In genomic region chr16:70395345-70395901, GRCh38 we compare ENCODE assay signal across 1 cellular context.
A peak's percentile ranks its signal among the peaks of the same experiment; 100 is the strongest.
TF ChIP-seq lines count a peak whose summit lies in the region.

No MANE protein-coding gene starts in this region.

TF ChIP-seq in GM12878, 131 proteins besides CTCF, POLR2A, EP300 and RAD21 (continued from another document and continues in another):
- TF ChIP-seq BCL3 (IDR thresholded peaks at IDR 0.05; ENCODE audit: borderline replicate concordance, insufficient read depth, low read depth, low read length, poor library complexity, severe bottlenecking) (no peak), USF2 (IDR thresholded peaks at IDR 0.05; ENCODE audit: borderline replicate concordance, low read depth, low read length) (no peak), RFX5 (IDR thresholded peaks at IDR 0.05; ENCODE audit: low read depth, low read length) (no peak), TARDBP (IDR thresholded peaks at IDR 0.05; ENCODE audit: borderline replicate concordance) (no peak), SP1 (IDR thresholded peaks at IDR 0.05; ENCODE audit: low read depth, low read length) (no peak), IRF5 (IDR thresholded peaks at IDR 0.05; ENCODE audit: borderline replicate concordance) (no peak), MEF2A (IDR thresholded peaks at IDR 0.05; ENCODE audit: insufficient read depth, low read depth, low read length) (no peak), SKIL (IDR thresholded peaks at IDR 0.05; ENCODE audit: low read depth, poor library complexity, severe bottlenecking) (no peak), ELK1 (IDR thresholded peaks at IDR 0.05; ENCODE audit: low read depth, low read length) (no peak), NR2C2 (IDR thresholded peaks at IDR 0.05; ENCODE audit: borderline replicate concordance, control insufficient read depth, insufficient read length, low read depth) (no peak), WRNIP1 (IDR thresholded peaks at IDR 0.05; ENCODE audit: borderline replicate concordance, low read depth, low read length) (0 out of 2 replicates have a peak, but pooled peaks have one; percentile 54), HDGF (IDR thresholded peaks at IDR 0.05) (no peak), TCF3 (IDR thresholded peaks at IDR 0.05; ENCODE audit: borderline replicate concordance, insufficient read depth, low read depth, low read length) (no peak), NR2F1 (conservative IDR thresholded peaks at IDR 0.05) (0 out of 2 replicates have a peak, but pooled peaks have one; percentile 23), IRF3 (IDR thresholded peaks at IDR 0.05) (no peak), TCF12 (IDR thresholded peaks at IDR 0.05; ENCODE audit: low read depth, low read length) (no peak), TAF1 (IDR thresholded peaks at IDR 0.05; ENCODE audit: borderline replicate concordance, low read depth, low read length) (no peak), ZNF274 (IDR thresholded peaks at IDR 0.05; ENCODE audit: insufficient read depth, insufficient read length) (no peak), RBBP5 (conservative IDR thresholded peaks at IDR 0.05) (no peak), BACH1 (IDR thresholded peaks at IDR 0.05; ENCODE audit: borderline replicate concordance) (peak; percentile 50), ZNF622 (IDR thresholded peaks at IDR 0.05) (no peak), ZBTB40 (IDR thresholded peaks at IDR 0.05; ENCODE audit: borderline replicate concordance) (no peak), RCOR1 (conservative IDR thresholded peaks at IDR 0.05; ENCODE audit: low read depth, low read length) (no peak), CEBPB (IDR thresholded peaks at IDR 0.05; ENCODE audit: borderline replicate concordance in 1 of 2, low read depth in 2 of 2, low read length in 2 of 2) (no peak), NFIC (IDR thresholded peaks at IDR 0.05; ENCODE audit: low read depth, low read length) (no peak), RUNX3 (IDR thresholded peaks at IDR 0.05; ENCODE audit: low read length) (0 out of 2 replicates have a peak, but pooled peaks have one; percentile 16), BCLAF1 (IDR thresholded peaks at IDR 0.05) (0 out of 2 replicates have a peak, but pooled peaks have one; percentile 10), ESRRA (IDR thresholded peaks at IDR 0.05; ENCODE audit: low read length) (no peak), POLR2AphosphoS2 (IDR thresholded peaks at IDR 0.05; ENCODE audit: low read depth, low read length) (no peak), FOXK2 (IDR thresholded peaks at IDR 0.05) (no peak), EGR1 (IDR thresholded peaks at IDR 0.05; ENCODE audit: borderline replicate concordance in 1 of 2, low read depth in 2 of 2, low read length in 2 of 2) (no peak), SMARCA5 (IDR thresholded peaks at IDR 0.05) (peak; percentile 70), EZH2 (IDR thresholded peaks at IDR 0.05; ENCODE audit: borderline replicate concordance, control insufficient read depth, low read depth, low read length) (no peak), PML (IDR thresholded peaks at IDR 0.05; ENCODE audit: low read length) (no peak), SPI1 (IDR thresholded peaks at IDR 0.05; ENCODE audit: borderline replicate concordance, insufficient read depth, low read depth, low read length) (no peak), ETV6 (conservative IDR thresholded peaks at IDR 0.05 in 1 of 2, IDR thresholded peaks at IDR 0.05 in 1 of 2; ENCODE audit: borderline replicate concordance in 1 of 2, low read depth in 1 of 2) (no peak), CHD4 (IDR thresholded peaks at IDR 0.05) (no peak), PRDM15 (CRISPR knock-in tag; IDR thresholded peaks at IDR 0.05) (no peak), ATF2 (IDR thresholded peaks at IDR 0.05; ENCODE audit: low read length) (no peak), NR2C1 (IDR thresholded peaks at IDR 0.05) (no peak), SIN3A (IDR thresholded peaks at IDR 0.05; ENCODE audit: low read depth, low read length) (no peak)
